Comparison of ENCODE assay signal across 1 cellular context in genomic region chr1:156897078-156897825, GRCh38.
TF ChIP-seq lines count a peak whose summit lies in the region.

No MANE protein-coding gene starts in this region.

TF ChIP-seq in H1, 55 proteins besides CTCF, POLR2A, EP300 and RAD21:
- TF ChIP-seq KDM1A (IDR thresholded peaks at IDR 0.05; ENCODE audit: borderline replicate concordance, low read length): no peak
- TF ChIP-seq CEBPB (IDR thresholded peaks at IDR 0.05; ENCODE audit: low read depth, low read length): no peak
- no peak for TF ChIP-seq YY1 (IDR thresholded peaks at IDR 0.05; ENCODE audit: low read depth, low read length)
- no peak for TF ChIP-seq GABPA (IDR thresholded peaks at IDR 0.05; ENCODE audit: borderline replicate concordance, insufficient read depth, low read length)
